ENCODE assay signal across 19 cellular contexts in genomic region chr7:122433765-122434164, GRCh38.
DNase-seq lines count a peak whose midpoint lies in the region; ATAC-seq, FAIRE-seq and TF ChIP-seq lines count a peak whose summit lies in the region.
"Had no signal": no experiment of that assay in that cellular context is flagged by ENCODE, and none has a peak within 500 bp of the region (broad histone marks: within the 10 kb centered on the region; RNA-seq: fewer than 3 reads in every experiment).

No MANE protein-coding gene starts in this region.

- FAIRE-seq in HepG2 (lab: Jason Lieb, UNC) (no peak), GM12892 (lab: Jason Lieb, UNC) (no peak)

- H3K4me2 ChIP-seq in HepG2 (ENCODE audit: low read depth, low read length): no peak overlapping the region
- no peak overlapping the region for H3K4me2 ChIP-seq in mesendoderm (ENCODE audit: low read length)
- no peak overlapping the region for H3K4me2 ChIP-seq in neuronal stem cell (ENCODE audit: insufficient read depth, low read length, poor library complexity, severe bottlenecking)
- H3K4me2 ChIP-seq: BLaER1 had no signal

- ATAC-seq in HepG2 (peak; percentile 57), right lobe of liver (no peak), GM21515 (IDR thresholded peaks at IDR 0.05; ENCODE audit: unreplicated experiment) (no peak)

- H4K5ac ChIP-seq in mesendoderm (ENCODE audit: low read length): no peak overlapping the region

- peak overlapping the region; percentile 38 for H3K27ac Mint-ChIP-seq in endodermal cell
- H3K27ac Mint-ChIP-seq: CD14-positive monocyte; CD4-positive, alpha-beta memory T cell; IgD-negative memory B cell had no signal

- no peak for TF ChIP-seq POLR2A in HepG2 (IDR thresholded peaks at IDR 0.05; ENCODE audit: insufficient read depth in 1 of 2, low read depth in 2 of 2, low read length in 2 of 2)
- no peak for TF ChIP-seq POLR2A in right lobe of liver (IDR thresholded peaks at IDR 0.05)
- TF ChIP-seq POLR2A in GM12892 (IDR thresholded peaks at IDR 0.05; ENCODE audit: low read depth, low read length): no peak
- no peak for TF ChIP-seq POLR2A in esophagus squamous epithelium (IDR thresholded peaks at IDR 0.05)

- peak overlapping the region; percentile 68 for H3K4ac ChIP-seq in mesendoderm (ENCODE audit: low read depth, low read length)
- H3K4ac ChIP-seq in neuronal stem cell (ENCODE audit: low read length): no peak overlapping the region

- no peaks in the 10 kb centered on the region for H3K27me3 Mint-ChIP-seq in endodermal cell (ENCODE audit: insufficient read depth)
- H3K27me3 Mint-ChIP-seq: CD4-positive, alpha-beta memory T cell; IgD-negative memory B cell had no signal

- no peak overlapping the region for H3K14ac ChIP-seq in neuronal stem cell (ENCODE audit: low read length)

- no peaks in the 10 kb centered on the region for H3K79me2 ChIP-seq in HepG2 (ENCODE audit: insufficient read depth, low read length)
- no peaks in the 10 kb centered on the region for H3K79me2 ChIP-seq in mesendoderm (ENCODE audit: control insufficient read depth, insufficient read depth, low read length)

- no peaks in the 10 kb centered on the region for H4K20me1 ChIP-seq in HepG2 (ENCODE audit: insufficient read depth, low read length)
- H4K20me1 ChIP-seq: BLaER1 had no signal

- H3K79me1 ChIP-seq in mesendoderm (ENCODE audit: low read length) (no peaks in the 10 kb centered on the region), neuronal stem cell (ENCODE audit: low read depth, low read length) (no peaks in the 10 kb centered on the region)

- no peak overlapping the region for H4K8ac ChIP-seq in mesendoderm (ENCODE audit: low read depth, low read length)
- no peak overlapping the region for H4K8ac ChIP-seq in neuronal stem cell (ENCODE audit: low read depth, low read length)

- DNase-seq in HepG2 (ENCODE audit: low spot score) (no peak), right lobe of liver (no peak), endodermal cell (no peak), mesendoderm (peak; percentile 25), neuronal stem cell (ENCODE audit: low spot score) (no peak), GM12892 (ENCODE audit: insufficient read length) (no peak), esophagus squamous epithelium (lab: John Stamatoyannopoulos, UW) (no peak)
- DNase-seq: 8988T; CD4-positive, alpha-beta memory T cell; DMS153; DMS79; GDM1; GOT3 had no signal

- H4K91ac ChIP-seq in neuronal stem cell (ENCODE audit: low read depth, low read length, poor library complexity): no peak overlapping the region

- H3K9me3 Mint-ChIP-seq in endodermal cell: no peaks in the 10 kb centered on the region
- H3K9me3 Mint-ChIP-seq: CD14-positive monocyte had no signal

- no TSS peak for BruUV-seq in HepG2 (replicated peaks; lab: Mats Ljungman, UMichigan)

- H2BK12ac ChIP-seq in neuronal stem cell (ENCODE audit: low read length): no peak overlapping the region

- POLR2A ChIA-PET in HepG2 (lab: Yijun Ruan, JAX): no interaction called here

- H3K27ac ChIP-seq in HepG2 (ENCODE audit: extremely low read length, insufficient read depth, low read length) (peak overlapping the region; percentile 19), right lobe of liver (no peak overlapping the region), endodermal cell (ENCODE audit: low read depth, low read length) (peak overlapping the region; percentile 46), mesendoderm (ENCODE audit: low read depth, low read length) (peak overlapping the region; percentile 67), neuronal stem cell (replicated peaks; ENCODE audit: low read length) (peak overlapping the region; percentile 30), esophagus squamous epithelium (no peak overlapping the region)
- H3K27ac ChIP-seq: BLaER1, HL-60 had no signal

- H3K23ac ChIP-seq in mesendoderm (ENCODE audit: low read length): no peak overlapping the region
- H3K23ac ChIP-seq in neuronal stem cell (ENCODE audit: low read depth, low read length, poor library complexity): no peak overlapping the region

- CTCF ChIA-PET in HepG2 (lab: Yijun Ruan, JAX; ENCODE audit: low intra/inter-chr PET ratio, low total read pairs): no interaction called here

- peaks cover 10% of the 10 kb centered on the region for H3K4me1 ChIP-seq in HepG2 (ENCODE audit: insufficient read depth, low read length)
- H3K4me1 ChIP-seq in right lobe of liver: no peaks in the 10 kb centered on the region
- H3K4me1 ChIP-seq in endodermal cell (ENCODE audit: control insufficient read depth, insufficient read depth, low read length): peaks cover 5% of the 10 kb centered on the region
- H3K4me1 ChIP-seq in mesendoderm (ENCODE audit: control insufficient read depth, low read depth, low read length): peaks cover 4% of the 10 kb centered on the region
- H3K4me1 ChIP-seq in neuronal stem cell (ENCODE audit: control insufficient read depth in 2 of 2, insufficient read depth in 1 of 2, low read depth in 1 of 2, low read length in 2 of 2): peaks cover 17 to 35% of the 10 kb centered on the region in 2 donors
- peaks cover 0 to 14% (median 10%) of the 10 kb centered on the region in 3 donors for H3K4me1 ChIP-seq in esophagus squamous epithelium
- H3K4me1 ChIP-seq: BLaER1 had no signal

- H3K9me3 ChIP-seq in HepG2 (ENCODE audit: low read length) (no peaks in the 10 kb centered on the region), right lobe of liver (no peaks in the 10 kb centered on the region), endodermal cell (ENCODE audit: control insufficient read depth, low read length) (no peaks in the 10 kb centered on the region), neuronal stem cell (replicated peaks in 1 of 2; ENCODE audit: control insufficient read depth in 2 of 2, insufficient read depth in 1 of 2, low read depth in 1 of 2, low read length in 2 of 2) (no peaks in the 10 kb centered on the region), esophagus squamous epithelium (no peaks in the 10 kb centered on the region)
- H3K9me3 ChIP-seq: BLaER1, HAP-1 had no signal

- peak overlapping the region; percentile 70 for H3K18ac ChIP-seq in mesendoderm (ENCODE audit: low read length)
- H3K18ac ChIP-seq in neuronal stem cell (ENCODE audit: low read length): no peak overlapping the region

- TF ChIP-seq EP300 in HepG2 (IDR thresholded peaks at IDR 0.05; ENCODE audit: low read depth in 2 of 2, low read length in 2 of 2) (no peak), HepG2 (CRISPR knock-in tag; IDR thresholded peaks at IDR 0.05; ENCODE audit: borderline replicate concordance) (no peak)

- H3K27me3 ChIP-seq in HepG2 (ENCODE audit: control insufficient read depth in 1 of 2, insufficient read depth in 2 of 2, low read length in 2 of 2) (no peaks in the 10 kb centered on the region), right lobe of liver (no peaks in the 10 kb centered on the region), endodermal cell (ENCODE audit: control insufficient read depth, insufficient read depth, low read length, poor library complexity, severe bottlenecking) (no peaks in the 10 kb centered on the region), mesendoderm (ENCODE audit: insufficient read depth, low read length, poor library complexity) (no peaks in the 10 kb centered on the region), neuronal stem cell (ENCODE audit: control insufficient read depth in 3 of 3, insufficient read depth in 3 of 3, low read depth in 1 of 3, low read length in 3 of 3) (no peaks in the 10 kb centered on the region), esophagus squamous epithelium (no peaks in the 10 kb centered on the region)
- H3K27me3 ChIP-seq: BLaER1 had no signal

- H3K56ac ChIP-seq in mesendoderm (ENCODE audit: low read length): peak overlapping the region; percentile 62

- TF ChIP-seq CTCF in HepG2 (CRISPR knock-in tag; IDR thresholded peaks at IDR 0.05): no peak
- no peak for TF ChIP-seq CTCF in right lobe of liver (IDR thresholded peaks at IDR 0.05)
- TF ChIP-seq CTCF in endodermal cell (conservative IDR thresholded peaks at IDR 0.05): no peak
- no peak for TF ChIP-seq CTCF in esophagus squamous epithelium (IDR thresholded peaks at IDR 0.05)

- in situ Hi-C loops in HepG2 (cut with HindIII; ENCODE audit: extremely low pct_ligation_motif_present, low pct_unique_long_range_greater_than_20kb): no loop called here

- H2AK5ac ChIP-seq in mesendoderm (ENCODE audit: low read length) (no peak overlapping the region), neuronal stem cell (ENCODE audit: low read depth, low read length) (no peak overlapping the region)

- H3K4me3 ChIP-seq in HepG2 (replicated peaks in 1 of 3; ENCODE audit: insufficient read depth in 1 of 3, low read depth in 2 of 3, low read length in 3 of 3): no peak overlapping the region
- H3K4me3 ChIP-seq in right lobe of liver: no peak overlapping the region
- H3K4me3 ChIP-seq in endodermal cell (ENCODE audit: low read length): no peak overlapping the region
- no peak overlapping the region for H3K4me3 ChIP-seq in mesendoderm (ENCODE audit: low read length)
- no peak overlapping the region for H3K4me3 ChIP-seq in neuronal stem cell (ENCODE audit: low read length in 2 of 2)
- H3K4me3 ChIP-seq in esophagus squamous epithelium: no peak overlapping the region
- H3K4me3 ChIP-seq: BLaER1, HAP-1 had no signal

- H3K36me3 Mint-ChIP-seq in endodermal cell (ENCODE audit: low read depth): no peaks in the 10 kb centered on the region
- H3K36me3 Mint-ChIP-seq: CD14-positive monocyte; CD4-positive, alpha-beta memory T cell; IgD-negative memory B cell had no signal

- H2BK120ac ChIP-seq in mesendoderm (ENCODE audit: low read depth, low read length): peak overlapping the region; percentile 36
- no peak overlapping the region for H2BK120ac ChIP-seq in neuronal stem cell (ENCODE audit: low read depth, low read length)

- no peak overlapping the region for H2AFZ ChIP-seq in HepG2 (ENCODE audit: low read length)
- H2AFZ ChIP-seq in neuronal stem cell (ENCODE audit: low read length): no peak overlapping the region

- TF ChIP-seq RAD21 in HepG2 (CRISPR knock-in tag; IDR thresholded peaks at IDR 0.05): no peak

- peak overlapping the region; percentile 7 for H2BK5ac ChIP-seq in mesendoderm (ENCODE audit: low read length)
- H2BK5ac ChIP-seq in neuronal stem cell (ENCODE audit: low read length): no peak overlapping the region

- peaks cover 54% of the 10 kb centered on the region for H3K4me1 Mint-ChIP-seq in endodermal cell
- H3K4me1 Mint-ChIP-seq: CD14-positive monocyte; CD4-positive, alpha-beta memory T cell; IgD-negative memory B cell had no signal

- no peak overlapping the region for H2BK15ac ChIP-seq in mesendoderm (replicated peaks; ENCODE audit: low read depth)
- no peak overlapping the region for H2BK15ac ChIP-seq in neuronal stem cell (ENCODE audit: low read length)

- H3K36me3 ChIP-seq in HepG2 (replicated peaks in 1 of 2; ENCODE audit: control insufficient read depth in 1 of 2, insufficient read depth in 2 of 2, low read length in 2 of 2): no peaks in the 10 kb centered on the region
- H3K36me3 ChIP-seq in right lobe of liver: no peaks in the 10 kb centered on the region
- no peaks in the 10 kb centered on the region for H3K36me3 ChIP-seq in endodermal cell (ENCODE audit: control insufficient read depth, insufficient read depth, low read length)
- no peaks in the 10 kb centered on the region for H3K36me3 ChIP-seq in mesendoderm (ENCODE audit: control insufficient read depth, insufficient read depth, low read length)
- H3K36me3 ChIP-seq in neuronal stem cell (replicated peaks in 1 of 2; ENCODE audit: control insufficient read depth in 2 of 2, insufficient read depth in 2 of 2, low read length in 2 of 2): no peaks in the 10 kb centered on the region
- no peaks in the 10 kb centered on the region for H3K36me3 ChIP-seq in esophagus squamous epithelium
- H3K36me3 ChIP-seq: BLaER1, HAP-1 had no signal

- no peak overlapping the region for H3K9ac ChIP-seq in HepG2 (ENCODE audit: insufficient read depth, low read depth, low read length)
- no peak overlapping the region for H3K9ac ChIP-seq in endodermal cell (ENCODE audit: extremely low read depth, low read length, poor library complexity, severe bottlenecking)
- H3K9ac ChIP-seq in mesendoderm (ENCODE audit: low read length): no peak overlapping the region
- H3K9ac ChIP-seq in neuronal stem cell (ENCODE audit: low read depth, low read length, poor library complexity): no peak overlapping the region
- H3K9ac ChIP-seq: BLaER1 had no signal

- WGBS in HepG2 (ENCODE audit: low lambda C conversion rate): 60% methylated on average over 2 of the region's 2 CpGs
- WGBS in right lobe of liver (ENCODE audit: insufficient coverage, low coverage, low lambda C conversion rate, missing lambda C conversion rate): 82% methylated on average over 2 of the region's 2 CpGs
- 52 to 86% methylated on average over 1 to 2 of the region's 2 CpGs for WGBS in endodermal cell (ENCODE audit: insufficient coverage in 1 of 2, insufficient read length in 1 of 2), 2 experiments
- WGBS in mesendoderm (ENCODE audit: extremely low coverage, insufficient coverage, low lambda C conversion rate): no CpG with 5 or more reads among the region's 2 CpGs
- no CpG with 5 or more reads among the region's 2 CpGs for WGBS in neuronal stem cell (ENCODE audit: extremely low coverage in 2 of 2, insufficient read length in 2 of 2, insufficient replicate concordance in 1 of 2), 2 donors
- 62 to 73% methylated on average over 1 to 2 of the region's 2 CpGs for WGBS in esophagus squamous epithelium, 2 donors

- intact Hi-C loops in HepG2 (cut with micrococcal nuclease; ENCODE audit: unreplicated experiment) (no loop called here), right lobe of liver (cut with DNase I) (no loop called here), esophagus squamous epithelium (cut with DNase I) (no loop called here)

- no peak overlapping the region for H3K4me3 Mint-ChIP-seq in endodermal cell
- H3K4me3 Mint-ChIP-seq: CD14-positive monocyte; CD4-positive, alpha-beta memory T cell; IgD-negative memory B cell had no signal

Comparison
In these comparisons a context has a peak if more than half of its experiments do, and no peak if none do; other contexts are left out.
1. H3K27ac ChIP-seq: peak in HepG2 (single experiment), endodermal cell (single experiment), mesendoderm (single experiment) and neuronal stem cell (single experiment); none in right lobe of liver (0 of 3) and esophagus squamous epithelium (0 of 4).